Comparison of ENCODE assay signal across 20 cellular contexts in the genomic region with DNA sequence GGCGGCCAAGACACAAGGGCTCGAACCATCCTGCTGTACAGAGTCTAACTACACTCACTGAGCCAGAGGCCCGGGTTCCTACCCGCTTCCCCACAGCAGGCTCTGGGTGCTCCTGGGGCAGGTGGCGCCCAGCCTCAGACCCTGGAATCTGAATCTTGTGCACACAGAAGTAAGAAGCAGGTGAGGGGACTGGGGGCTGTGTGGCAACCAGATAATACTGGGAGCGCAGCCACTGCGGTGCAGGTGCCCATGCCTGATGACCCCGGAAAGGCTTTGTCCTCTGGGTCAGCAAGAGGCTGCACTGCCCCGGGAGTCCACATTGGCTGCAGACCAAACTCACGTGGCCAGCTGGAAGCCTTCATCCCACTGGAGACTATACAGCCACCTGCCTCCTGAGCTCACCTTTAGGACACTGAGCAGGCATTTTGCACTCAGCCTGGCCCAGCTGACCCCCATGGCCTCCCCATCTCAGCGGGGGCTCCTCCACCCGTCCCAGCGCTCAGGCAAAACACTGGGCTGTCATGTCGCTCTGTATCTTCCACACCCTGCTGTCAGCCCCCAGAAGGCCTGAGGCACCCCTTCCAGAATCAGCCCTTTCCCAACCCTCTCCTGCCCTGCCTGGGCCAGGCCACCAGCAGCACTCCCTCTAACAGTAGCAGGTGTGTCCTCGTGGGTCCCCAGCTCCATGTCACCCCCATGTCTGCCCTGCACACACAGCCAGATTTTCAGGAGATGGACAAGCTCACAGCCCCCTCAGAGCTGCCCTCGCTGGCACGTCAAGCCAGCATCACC.
"Had no signal": no experiment of that assay in that cellular context is flagged by ENCODE, and none has a peak within 500 bp of the region (broad histone marks: within the 10 kb centered on the region; RNA-seq: fewer than 3 reads in every experiment).

No MANE protein-coding gene starts in this region.

- H3K36me3 ChIP-seq: ascending aorta, cardiac muscle cell, neutrophil, pancreas had no signal

- H3K4me3 ChIP-seq: ascending aorta, cardiac muscle cell, pancreas, psoas muscle, testis had no signal

- H3K4me1 ChIP-seq: ascending aorta, pancreas, psoas muscle, testis had no signal

- H3K4me3 Mint-ChIP-seq: activated CD8-positive, alpha-beta T cell treated with anti-CD3 and anti-CD28 coated beads, Interleukin-2, amount 10 ng/mL, durations not matched to agents 7 days and 5 days; activated naive CD4-positive, alpha-beta T cell treated with anti-CD3 and anti-CD28 coated beads for 36 hours; activated naive CD8-positive, alpha-beta T cell treated with anti-CD3 and anti-CD28 coated beads for 36 hours; brain; nephron; T-helper 1 cell treated with Interleukin-12 subunit alpha and Interleukin-12 subunit beta and Interleukin-4 antibody, amounts not matched to agents 30 μg/mL and 1 μg/mL, for 36 hours; WTC11 had no signal

- H3K27ac Mint-ChIP-seq: activated CD8-positive, alpha-beta T cell treated with anti-CD3 and anti-CD28 coated beads, Interleukin-2, amount 10 ng/mL, durations not matched to agents 7 days and 5 days; activated naive CD4-positive, alpha-beta T cell treated with anti-CD3 and anti-CD28 coated beads for 36 hours; activated naive CD8-positive, alpha-beta T cell treated with anti-CD3 and anti-CD28 coated beads for 36 hours; nephron; T-helper 1 cell treated with Interleukin-12 subunit alpha and Interleukin-12 subunit beta and Interleukin-4 antibody, amounts not matched to agents 30 μg/mL and 1 μg/mL, for 36 hours; WTC11 had no signal

- H3K27me3 Mint-ChIP-seq: activated naive CD8-positive, alpha-beta T cell treated with anti-CD3 and anti-CD28 coated beads for 36 hours had no signal

- H3K4me1 Mint-ChIP-seq: activated naive CD8-positive, alpha-beta T cell treated with anti-CD3 and anti-CD28 coated beads for 36 hours; brain; nephron had no signal

- H3K9me3 ChIP-seq: pancreas, testis had no signal

- H3K27ac ChIP-seq: ascending aorta, cardiac muscle cell, neutrophil, pancreas, psoas muscle, testis had no signal

- H3K27me3 ChIP-seq: ascending aorta, cardiac muscle cell, neutrophil, pancreas, testis had no signal

- ATAC-seq: activated CD8-positive, alpha-beta T cell treated with anti-CD3 and anti-CD28 coated beads, Interleukin-2, amount 10 ng/mL, durations not matched to agents 7 days and 5 days; pancreas; psoas muscle; WTC11 had no signal

- DNase-seq: activated CD8-positive, alpha-beta T cell treated with anti-CD3 and anti-CD28 coated beads, Interleukin-2, amount 10 ng/mL, durations not matched to agents 7 days and 5 days; activated effector memory CD4-positive, alpha-beta T cell treated with anti-CD3 and anti-CD28 coated beads, Interleukin-2, amount 50 U/mL, for 16 hours; activated naive CD4-positive, alpha-beta T cell treated with anti-CD3 and anti-CD28 coated beads for 36 hours; activated naive CD8-positive, alpha-beta T cell treated with anti-CD3 and anti-CD28 coated beads for 36 hours; foreskin fibroblast; hippocampal formation; pancreas; psoas muscle; stimulated activated naive CD4-positive, alpha-beta T cell; SW 1271; T1000; testis; trophoblast cell had no signal
